Comparison of ENCODE assay signal across 10 cellular contexts in the genomic region with DNA sequence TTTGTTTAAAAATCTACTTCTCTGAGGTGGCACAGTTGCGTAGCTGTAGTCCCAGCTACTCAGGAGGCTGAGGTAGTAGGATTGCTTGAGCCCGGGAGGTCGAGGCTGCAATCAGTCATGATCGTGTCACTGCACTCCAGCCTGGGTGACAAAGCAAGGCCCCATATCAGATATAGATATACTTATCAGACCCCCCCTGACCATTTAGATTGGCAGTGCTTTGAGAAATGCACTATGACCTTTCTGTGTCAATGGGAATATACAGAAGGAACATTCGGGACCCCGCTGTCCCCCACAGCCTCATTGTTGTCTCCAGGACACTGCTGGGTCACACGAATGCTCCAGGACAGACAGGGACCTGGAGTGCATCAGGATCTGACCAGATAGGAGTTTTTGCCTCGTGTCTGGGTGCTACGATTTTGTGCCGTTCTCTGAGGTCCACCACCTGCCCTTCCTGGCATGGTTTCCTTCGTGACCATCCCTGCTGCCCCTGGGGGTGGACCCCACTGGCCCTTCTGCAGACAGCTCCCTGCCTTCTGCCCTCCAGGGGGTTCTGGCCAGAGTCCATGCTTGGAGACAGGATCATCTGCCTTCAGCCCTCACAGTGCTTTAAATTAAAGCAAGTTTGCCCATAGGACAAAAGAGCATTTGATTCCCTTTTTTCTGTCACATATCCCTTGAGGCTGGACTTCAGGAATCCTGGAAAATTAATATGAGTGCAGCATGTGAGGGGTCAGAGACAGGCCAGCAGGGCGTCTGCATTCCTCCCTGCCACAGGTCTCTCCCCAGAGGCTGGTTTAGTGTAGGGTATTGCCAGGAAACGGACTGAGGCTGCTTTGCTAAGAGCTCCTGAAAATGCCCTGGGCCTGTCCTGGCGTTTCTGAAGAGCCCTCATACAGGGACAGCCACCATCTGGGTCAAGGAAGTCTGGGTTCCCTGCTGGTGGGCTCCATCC. TPM values are rescaled to one million over a fixed set of nuclear protein-coding genes. Genes with fewer than 3 reads are reported as not detected.
A peak's percentile ranks its signal among the peaks of the same experiment; 100 is the strongest.
DNase-seq lines count a peak whose midpoint lies in the region; ATAC-seq and TF ChIP-seq lines count a peak whose summit lies in the region.
"Had no signal": no experiment of that assay in that cellular context is flagged by ENCODE, and none has a peak within 500 bp of the region (broad histone marks: within the 10 kb centered on the region; RNA-seq: fewer than 3 reads in every experiment).

No MANE protein-coding gene starts in this region.

- no peak for DNase-seq in activated T-cell treated with anti-CD3 and anti-CD28 coated beads, Interleukin-2, amount 50 U/mL, for 72 hours
- DNase-seq in activated T-cell treated with anti-CD3 and anti-CD28 coated beads, Interleukin-2, amount 50 U/mL, for 1 hour, result no peak
- no peak for DNase-seq in T-helper 17 cell
- DNase-seq in stimulated activated effector memory CD8-positive, alpha-beta T cell treated with anti-CD3 and anti-CD28 coated beads, Interleukin-12 subunit alpha, Interleukin-12 subunit beta, amount 100 ng/mL, for 72 hours (ENCODE audit: low spot score in 2 of 2), result no peak
- no peak for DNase-seq in NCI-H748 treated with DMSO at 0.1 percent for 48 hours (lab: John Stamatoyannopoulos, UW)
- DNase-seq: anterior cingulate cortex, NCI-H1092 had no signal

- H3K36me3 ChIP-seq in gastroesophageal sphincter, result peaks cover 0 to 61% of the 10 kb centered on the region in 2 donors

- 48 to 55% methylated on average over 2 to 9 of the region's 14 CpGs for WGBS in gastroesophageal sphincter (ENCODE audit: low coverage in 1 of 2), 2 donors

- peak overlapping the region in 3 of 4 donors; percentile 12 to 28 (median 22) for H3K27ac ChIP-seq in gastroesophageal sphincter

- peak overlapping the region; percentile 97 for H3K27ac Mint-ChIP-seq in activated T-cell treated with anti-CD3 and anti-CD28 coated beads, Interleukin-2, amount 50 U/mL, for 72 hours
- H3K27ac Mint-ChIP-seq in T-helper 17 cell, result peak overlapping the region; percentile 100
- peak overlapping the region; percentile 92 for H3K27ac Mint-ChIP-seq in stimulated activated effector memory CD8-positive, alpha-beta T cell treated with anti-CD3 and anti-CD28 coated beads, Interleukin-12 subunit alpha, Interleukin-12 subunit beta, amount 100 ng/mL, for 72 hours

- no peaks in the 10 kb centered on the region for H3K27me3 ChIP-seq in gastroesophageal sphincter

- peak overlapping the region; percentile 61 to 90 for H3K4me3 Mint-ChIP-seq in activated T-cell treated with anti-CD3 and anti-CD28 coated beads, Interleukin-2, amount 50 U/mL, for 72 hours
- H3K4me3 Mint-ChIP-seq in T-helper 17 cell, result peak overlapping the region; percentile 76
- peak overlapping the region; percentile 60 for H3K4me3 Mint-ChIP-seq in stimulated activated effector memory CD8-positive, alpha-beta T cell treated with anti-CD3 and anti-CD28 coated beads, Interleukin-12 subunit alpha, Interleukin-12 subunit beta, amount 100 ng/mL, for 72 hours

- no peak for TF ChIP-seq CTCF in gastroesophageal sphincter (IDR thresholded peaks at IDR 0.05)

- no peaks in the 10 kb centered on the region for H3K9me3 Mint-ChIP-seq in activated T-cell treated with anti-CD3 and anti-CD28 coated beads, Interleukin-2, amount 50 U/mL, for 72 hours
- H3K9me3 Mint-ChIP-seq in stimulated activated effector memory CD8-positive, alpha-beta T cell treated with anti-CD3 and anti-CD28 coated beads, Interleukin-12 subunit alpha, Interleukin-12 subunit beta, amount 100 ng/mL, for 72 hours, result no peaks in the 10 kb centered on the region

- no peak for TF ChIP-seq POLR2A in gastroesophageal sphincter (IDR thresholded peaks at IDR 0.05)

- H3K9me3 ChIP-seq in T-helper 17 cell (ENCODE audit: control insufficient read depth, low read length, poor library complexity, severe bottlenecking) (no peaks in the 10 kb centered on the region), gastroesophageal sphincter (no peaks in the 10 kb centered on the region)

- peaks cover 0 to 6% of the 10 kb centered on the region in 2 donors for H3K36me3 Mint-ChIP-seq in activated T-cell treated with anti-CD3 and anti-CD28 coated beads, Interleukin-2, amount 50 U/mL, for 72 hours (ENCODE audit: insufficient read depth in 2 of 2)
- no peaks in the 10 kb centered on the region for H3K36me3 Mint-ChIP-seq in T-helper 17 cell (ENCODE audit: low read depth)
- peaks cover 65% of the 10 kb centered on the region for H3K36me3 Mint-ChIP-seq in stimulated activated effector memory CD8-positive, alpha-beta T cell treated with anti-CD3 and anti-CD28 coated beads, Interleukin-12 subunit alpha, Interleukin-12 subunit beta, amount 100 ng/mL, for 72 hours

- H3K4me1 ChIP-seq in gastroesophageal sphincter, result peaks cover 0 to 49% (median 18%) of the 10 kb centered on the region in 3 donors

- no peak for ATAC-seq in activated T-cell treated with anti-CD3 and anti-CD28 coated beads, Interleukin-2, amount 50 U/mL, for 72 hours (replicated peaks in 1 of 2)
- ATAC-seq in T-helper 17 cell (no peak), gastroesophageal sphincter (no peak), GM18907 (IDR thresholded peaks at IDR 0.05; ENCODE audit: unreplicated experiment) (no peak), HG03039 (IDR thresholded peaks at IDR 0.05; ENCODE audit: unreplicated experiment) (no peak)
- no peak for ATAC-seq in stimulated activated effector memory CD8-positive, alpha-beta T cell treated with anti-CD3 and anti-CD28 coated beads, Interleukin-12 subunit alpha, Interleukin-12 subunit beta, amount 100 ng/mL, for 72 hours

- peaks cover 47% of the 10 kb centered on the region for H3K4me1 Mint-ChIP-seq in activated T-cell treated with anti-CD3 and anti-CD28 coated beads, Interleukin-2, amount 50 U/mL, for 72 hours (ENCODE audit: low read depth)
- peaks cover 35% of the 10 kb centered on the region for H3K4me1 Mint-ChIP-seq in T-helper 17 cell
- H3K4me1 Mint-ChIP-seq in stimulated activated effector memory CD8-positive, alpha-beta T cell treated with anti-CD3 and anti-CD28 coated beads, Interleukin-12 subunit alpha, Interleukin-12 subunit beta, amount 100 ng/mL, for 72 hours, result peaks cover 49% of the 10 kb centered on the region

- H3K4me3 ChIP-seq in gastroesophageal sphincter, result no peak overlapping the region

- no peaks in the 10 kb centered on the region for H3K27me3 Mint-ChIP-seq in activated T-cell treated with anti-CD3 and anti-CD28 coated beads, Interleukin-2, amount 50 U/mL, for 72 hours (ENCODE audit: low read depth)
- H3K27me3 Mint-ChIP-seq in T-helper 17 cell, result no peaks in the 10 kb centered on the region

- no peak for TF ChIP-seq EP300 in gastroesophageal sphincter (IDR thresholded peaks at IDR 0.05)

RNA-seq across cellular contexts. Expression of gene PLD6, which starts 19.3 kb away (rescaled TPM):
- 1 to 10 TPM; 6.8 to 8.0 TPM for total RNA-seq in activated T-cell treated with anti-CD3 and anti-CD28 coated beads, Interleukin-2, amount 50 U/mL, for 72 hours
- total RNA-seq in T-helper 17 cell (10 to 100 TPM; 13.2 to 15.3 TPM), gastroesophageal sphincter (10 to 100 TPM in 2 of 4 donors, 1 to 10 TPM in 2; 7.1 to 20.7 (median 9.3) TPM)

RNA-seq across cellular contexts. Expression of gene FLCN, which starts 50.1 kb away (rescaled TPM):
- 10 to 100 TPM; 27.3 to 29.2 TPM for total RNA-seq in activated T-cell treated with anti-CD3 and anti-CD28 coated beads, Interleukin-2, amount 50 U/mL, for 72 hours
- total RNA-seq in T-helper 17 cell (10 to 100 TPM; 34.1 to 44.9 TPM), gastroesophageal sphincter (10 to 100 TPM; 24.8 to 91.5 (median 46.6) TPM)
